In the genomic region with DNA sequence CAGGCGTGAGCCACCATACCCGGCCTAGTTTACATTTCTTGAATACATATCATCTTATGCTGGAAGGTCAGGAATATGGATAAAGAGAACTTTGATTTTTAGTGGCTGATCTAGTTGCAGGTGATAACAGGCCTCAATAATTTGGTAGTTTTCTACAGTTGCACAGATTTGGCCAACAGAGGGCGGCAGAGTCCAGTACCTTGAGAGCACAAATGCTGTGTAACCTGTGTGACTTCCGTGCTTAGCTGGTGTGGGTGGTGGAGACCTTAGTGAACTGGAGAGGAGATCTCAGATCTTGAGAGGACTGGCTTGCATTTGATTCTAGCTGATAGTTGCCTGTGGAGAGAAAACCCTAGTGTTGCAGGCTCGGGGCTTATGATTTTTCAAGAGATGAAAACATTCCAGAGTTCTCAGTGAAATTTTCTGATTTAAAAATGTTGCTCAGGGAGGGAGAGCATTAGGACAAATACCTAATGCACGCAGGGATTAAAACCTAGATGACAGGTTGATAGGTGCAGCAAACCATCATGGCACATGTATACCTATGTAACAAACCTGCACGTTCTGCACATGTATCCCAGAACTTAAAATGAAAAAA, we compare ENCODE assay signal across 8 cellular contexts. TPM values are rescaled to one million over a fixed set of nuclear protein-coding genes. Genes with fewer than 3 reads are reported as not detected.
DNase-seq lines count a peak whose midpoint lies in the region; ATAC-seq and TF ChIP-seq lines count a peak whose summit lies in the region.

No MANE protein-coding gene starts in this region.

- TF ChIP-seq CTCF in WI38 (IDR thresholded peaks at IDR 0.05; ENCODE audit: low read depth, low read length): peak; percentile 78
- peak; percentile 83 for TF ChIP-seq CTCF in cardiac fibroblast (IDR thresholded peaks at IDR 0.05; ENCODE audit: low read depth, low read length)

- DNase-seq in AML-193 (lab: John Stamatoyannopoulos, UW) (peak; percentile 64 to 68), NCI-H2171 (lab: John Stamatoyannopoulos, UW) (peak; percentile 47), cardiac fibroblast (ENCODE audit: low read depth in 2 of 2) (peak; percentile 66), left colon (peak; percentile 45 to 80)
- peak; percentile 66 to 71 for DNase-seq in stimulated activated CD4-positive, alpha-beta T cell treated with anti-CD3 and anti-CD28 coated beads, Interleukin-4, amount 100 ng/mL, for 48 hours (ENCODE audit: low read depth in 2 of 2)

- H3K4me3 ChIP-seq in WI38 (ENCODE audit: low read depth, low read length) (no peak overlapping the region), cardiac fibroblast (replicated peaks in 1 of 2; ENCODE audit: low read depth in 2 of 2, low read length in 2 of 2) (no peak overlapping the region)

- intact Hi-C loops in left colon (cut with DNase I, micrococcal nuclease): no loop called here

- peak; percentile 97 for ATAC-seq in GM18907 (IDR thresholded peaks at IDR 0.05; ENCODE audit: unreplicated experiment)
- ATAC-seq in HG03103 (IDR thresholded peaks at IDR 0.05; ENCODE audit: low read depth, unreplicated experiment): peak; percentile 96
- ATAC-seq in left colon: peak; percentile 86

RNA-seq across cellular contexts. Expression of a gene that starts 17.4 kb away (rescaled TPM):
- total RNA-seq in left colon: not detected
